22 cellular contexts compared by ENCODE assay signal in the genomic region with DNA sequence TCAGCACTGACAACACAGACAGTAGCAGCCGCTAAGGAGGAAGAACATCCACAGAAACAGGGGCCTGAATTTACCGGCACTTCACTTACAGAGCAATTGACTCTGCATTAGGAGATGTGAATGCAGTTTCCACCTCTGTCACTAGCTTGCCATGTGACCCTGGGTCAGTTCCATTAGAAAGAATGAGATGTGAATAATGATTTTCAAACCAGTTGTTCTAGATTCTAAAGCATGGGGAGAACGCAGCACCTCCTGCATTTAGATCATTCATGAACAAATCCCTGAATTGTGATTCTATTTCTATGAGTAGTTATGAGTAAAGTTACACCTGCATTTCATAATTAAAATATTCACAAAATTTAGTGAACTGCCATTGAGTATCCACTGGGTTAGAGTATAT.
DNase-seq lines count a peak whose midpoint lies in the region; ATAC-seq and TF ChIP-seq lines count a peak whose summit lies in the region.
"Had no signal": no experiment of that assay in that cellular context is flagged by ENCODE, and none has a peak within 500 bp of the region (broad histone marks: within the 10 kb centered on the region; RNA-seq: fewer than 3 reads in every experiment).

No MANE protein-coding gene starts in this region.

- H3K4ac ChIP-seq in mesenchymal stem cell (ENCODE audit: low read depth in 1 of 2, low read length in 2 of 2): no peak overlapping the region

- no TSS peak for BruUV-seq in Caco-2 (replicated peaks; lab: Mats Ljungman, UMichigan)

- no peaks in the 10 kb centered on the region for H3K27me3 ChIP-seq in esophagus (ENCODE audit: control insufficient read depth in 1 of 2, insufficient read depth in 2 of 2, low read length in 2 of 2)
- H3K27me3 ChIP-seq in mesenchymal stem cell (ENCODE audit: control insufficient read depth in 1 of 2, insufficient read depth in 1 of 2, low read length in 2 of 2): peaks cover 0 to 13% of the 10 kb centered on the region in 2 experiments
- H3K27me3 ChIP-seq in Caco-2 (replicated peaks; ENCODE audit: control insufficient read depth, insufficient read depth, low read length): no peaks in the 10 kb centered on the region
- H3K27me3 ChIP-seq: BLaER1 treated with 17β-estradiol and CSF1 and Interleukin-3, amounts not matched to agents 10 nM and 100 nM had no signal

- peak overlapping the region; percentile 75 for H3K27ac Mint-ChIP-seq in progenitor cell of endocrine pancreas
- no peak overlapping the region for H3K27ac Mint-ChIP-seq in Caco-2 (ENCODE audit: unreplicated experiment)
- H3K27ac Mint-ChIP-seq: CD14-positive monocyte; CD4-positive, alpha-beta T cell; CD8-positive, alpha-beta memory T cell had no signal

- no peak overlapping the region for H3K14ac ChIP-seq in mesenchymal stem cell (ENCODE audit: low read length in 2 of 2)

- H2BK5ac ChIP-seq in mesenchymal stem cell (ENCODE audit: low read depth, low read length, poor library complexity, severe bottlenecking): no peak overlapping the region

- no peak overlapping the region for H3K4me2 ChIP-seq in mesenchymal stem cell (ENCODE audit: low read length, poor library complexity, severe bottlenecking)
- H3K4me2 ChIP-seq: A549; BLaER1 treated with 17β-estradiol and CSF1 and Interleukin-3, amounts not matched to agents 10 nM and 100 nM had no signal

- H3K9me3 ChIP-seq in esophagus (ENCODE audit: control insufficient read depth in 2 of 2, insufficient read depth in 1 of 2, low read depth in 1 of 2, low read length in 1 of 2): no peaks in the 10 kb centered on the region
- H3K9me3 ChIP-seq in mesenchymal stem cell (ENCODE audit: control insufficient read depth, low read length): no peaks in the 10 kb centered on the region
- no peaks in the 10 kb centered on the region for H3K9me3 ChIP-seq in Caco-2
- H3K9me3 ChIP-seq: A549, BE2C had no signal

- CTCF ChIA-PET in Caco-2 (lab: Charles Lee): no interaction called here

- no peak overlapping the region for H4K91ac ChIP-seq in mesenchymal stem cell (ENCODE audit: low read length)

- H3K36me3 ChIP-seq in esophagus (ENCODE audit: control insufficient read depth in 2 of 2, insufficient read depth in 2 of 2, low read length in 1 of 2): no peaks in the 10 kb centered on the region
- no peaks in the 10 kb centered on the region for H3K36me3 ChIP-seq in mesenchymal stem cell (ENCODE audit: control insufficient read depth in 1 of 2, insufficient read depth in 2 of 2, low read depth in 1 of 2, low read length in 2 of 2)
- H3K36me3 ChIP-seq in Caco-2 (ENCODE audit: control insufficient read depth, insufficient read depth, low read length): no peaks in the 10 kb centered on the region
- H3K36me3 ChIP-seq: BE2C; BLaER1 treated with 17β-estradiol and CSF1 and Interleukin-3, amounts not matched to agents 10 nM and 100 nM had no signal

- no peak overlapping the region for H2BK120ac ChIP-seq in mesenchymal stem cell (ENCODE audit: low read depth, low read length)

- POLR2A ChIA-PET in Caco-2 (lab: Charles Lee): no interaction called here

- 81 to 84% methylated on average over 3 of the region's 3 CpGs for whole genome bisulfite sequencing in esophagus, 2 donors
- 89% methylated on average over 2 of the region's 3 CpGs for WGBS in mesenchymal stem cell

- peak overlapping the region; percentile 17 for H4K8ac ChIP-seq in mesenchymal stem cell (ENCODE audit: low read length)

- H3K4me1 Mint-ChIP-seq in progenitor cell of endocrine pancreas (ENCODE audit: low read depth) (peaks cover 4% of the 10 kb centered on the region), Caco-2 (ENCODE audit: low read depth, unreplicated experiment) (no peaks in the 10 kb centered on the region)

- no peak for ATAC-seq in HG03354 (IDR thresholded peaks at IDR 0.05; ENCODE audit: poor library complexity, severe bottlenecking, unreplicated experiment)
- ATAC-seq: A549 had no signal

- H2BK15ac ChIP-seq in mesenchymal stem cell (ENCODE audit: low read depth, poor library complexity, severe bottlenecking): no peak overlapping the region

- H3K27me3 Mint-ChIP-seq in progenitor cell of endocrine pancreas (no peaks in the 10 kb centered on the region), Caco-2 (ENCODE audit: insufficient read depth, unreplicated experiment) (no peaks in the 10 kb centered on the region)

- no peak for TF ChIP-seq CTCF in progenitor cell of endocrine pancreas (IDR thresholded peaks at IDR 0.05; ENCODE audit: unreplicated experiment)
- TF ChIP-seq CTCF in Caco-2 (IDR thresholded peaks at IDR 0.05; ENCODE audit: insufficient read depth in 1 of 2, low read depth in 1 of 2, low read length in 1 of 2, severe bottlenecking in 1 of 2, unreplicated experiment in 1 of 2): no peak

- no peak overlapping the region for H3K18ac ChIP-seq in mesenchymal stem cell (ENCODE audit: low read depth in 1 of 2, low read length in 2 of 2)

- no peak overlapping the region for H3K23ac ChIP-seq in mesenchymal stem cell (ENCODE audit: low read length in 2 of 2)

- H3K27ac ChIP-seq in esophagus (ENCODE audit: low read depth in 2 of 2, low read length in 1 of 2): peak overlapping the region; percentile 35 to 85
- no peak overlapping the region for H3K27ac ChIP-seq in mesenchymal stem cell (ENCODE audit: low read length, poor library complexity, severe bottlenecking)
- H3K27ac ChIP-seq: A549; BLaER1 treated with 17β-estradiol and CSF1 and Interleukin-3, amounts not matched to agents 10 nM and 100 nM had no signal

- H3K4me3 ChIP-seq in esophagus (ENCODE audit: low read depth in 1 of 2, low read length in 2 of 2): no peak overlapping the region
- no peak overlapping the region for H3K4me3 ChIP-seq in mesenchymal stem cell (ENCODE audit: insufficient read depth in 1 of 2, low read depth in 1 of 2, low read length in 2 of 2)
- H3K4me3 ChIP-seq in Caco-2 (ENCODE audit: low read depth, low read length): no peak overlapping the region
- H3K4me3 ChIP-seq: A549; BLaER1 treated with 17β-estradiol and CSF1 and Interleukin-3, amounts not matched to agents 10 nM and 100 nM had no signal

- H3K4me3 Mint-ChIP-seq in progenitor cell of endocrine pancreas (ENCODE audit: low read depth) (no peak overlapping the region), Caco-2 (ENCODE audit: unreplicated experiment) (no peak overlapping the region)
- H3K4me3 Mint-ChIP-seq: CD14-positive monocyte; CD4-positive, alpha-beta T cell had no signal

- H3K9ac ChIP-seq in mesenchymal stem cell (ENCODE audit: low read length): no peak overlapping the region
- H3K9ac ChIP-seq: BLaER1 treated with 17β-estradiol and CSF1 and Interleukin-3, amounts not matched to agents 10 nM and 100 nM had no signal

- H3K36me3 Mint-ChIP-seq in progenitor cell of endocrine pancreas (ENCODE audit: insufficient read depth): no peaks in the 10 kb centered on the region
- H3K36me3 Mint-ChIP-seq in Caco-2 (ENCODE audit: insufficient read depth, unreplicated experiment): no peaks in the 10 kb centered on the region
- H3K36me3 Mint-ChIP-seq: CD14-positive monocyte; CD8-positive, alpha-beta memory T cell had no signal

- H3K4me1 ChIP-seq in esophagus (ENCODE audit: control insufficient read depth in 2 of 2, insufficient read depth in 2 of 2, low read length in 1 of 2): peaks cover 0 to 2% of the 10 kb centered on the region in 2 donors
- no peaks in the 10 kb centered on the region for H3K4me1 ChIP-seq in mesenchymal stem cell (ENCODE audit: control insufficient read depth, insufficient read depth, low read depth, low read length)
- H3K4me1 ChIP-seq in Caco-2: no peaks in the 10 kb centered on the region
- H3K4me1 ChIP-seq: A549, BE2C had no signal

- no peak overlapping the region for H2BK12ac ChIP-seq in mesenchymal stem cell (ENCODE audit: low read length in 2 of 2)

- H2AK5ac ChIP-seq in mesenchymal stem cell (ENCODE audit: low read length, severe bottlenecking): no peak overlapping the region

- no peak overlapping the region for H2AFZ ChIP-seq in mesenchymal stem cell (ENCODE audit: low read depth, low read length)

- H3K9me3 Mint-ChIP-seq in progenitor cell of endocrine pancreas (ENCODE audit: low read depth): peaks cover 4% of the 10 kb centered on the region
- no peaks in the 10 kb centered on the region for H3K9me3 Mint-ChIP-seq in Caco-2 (ENCODE audit: unreplicated experiment)
- H3K9me3 Mint-ChIP-seq: CD4-positive, alpha-beta T cell; CD8-positive, alpha-beta memory T cell had no signal

- H3K79me1 ChIP-seq in mesenchymal stem cell (replicated peaks; ENCODE audit: low read length, poor library complexity, severe bottlenecking): no peaks in the 10 kb centered on the region

- DNase-seq in mesenchymal stem cell (no peak), progenitor cell of endocrine pancreas (ENCODE audit: low spot score, unreplicated experiment) (no peak), Caco-2 (no peak), head of caudate nucleus (no peak), SK-N-DZ (ENCODE audit: low spot score) (no peak)
- DNase-seq: 8988T; ACHN; AML-193; BE2C; Calu3; CD4-positive, alpha-beta T cell; CD8-positive, alpha-beta memory T cell; DMS53; DMS79 treated with DMSO at 0.1 percent for 48 hours; GF-D8; GOT3; HCEC 1CT had no signal

- intact Hi-C loops in Caco-2 (cut with micrococcal nuclease; ENCODE audit: unreplicated experiment): no loop called here
- intact Hi-C loops in head of caudate nucleus (cut with DNase I): no loop called here
